1 cellular context compared by ENCODE assay signal in the genomic region with DNA sequence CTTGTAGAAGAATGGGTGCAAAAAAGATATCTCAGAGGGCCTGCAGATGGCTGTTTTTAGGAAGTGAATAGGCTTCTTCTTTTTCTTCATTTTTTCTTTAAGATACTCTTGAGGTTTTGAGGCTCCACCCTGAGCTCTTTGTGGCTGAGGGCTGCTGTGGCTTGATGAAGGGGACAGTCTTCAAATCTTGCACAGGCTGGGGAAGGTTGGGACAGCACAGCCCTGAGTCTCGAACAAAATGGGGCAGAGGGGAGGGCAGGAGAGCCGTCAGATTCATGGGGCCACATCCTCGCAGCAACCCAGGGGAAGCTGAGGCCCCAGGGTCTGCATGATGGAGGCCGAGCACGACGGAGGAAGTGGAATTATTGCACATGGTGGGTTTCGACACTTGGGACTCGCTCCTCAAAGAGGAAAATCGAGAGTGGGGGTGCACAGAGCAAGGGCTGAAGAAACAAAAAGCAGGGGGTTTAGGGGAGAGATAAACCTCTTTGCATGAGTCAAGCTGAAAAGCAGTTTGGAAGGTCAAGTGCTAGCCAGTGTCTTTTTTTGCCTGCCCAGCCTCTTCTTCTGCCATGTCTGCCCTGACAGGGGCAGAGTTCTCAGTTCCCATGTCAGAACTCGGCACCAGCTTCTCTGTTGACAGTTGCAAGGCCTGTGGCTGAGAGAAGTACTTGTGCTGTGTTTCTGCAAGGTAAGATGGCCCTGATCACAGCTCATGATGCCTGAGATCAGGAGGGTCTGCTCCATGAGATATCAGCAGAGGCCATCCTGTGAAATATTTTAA.
TF ChIP-seq lines count a peak whose summit lies in the region.

No MANE protein-coding gene starts in this region.

TF ChIP-seq in IMR-90, 13 proteins besides CTCF, POLR2A, EP300 and RAD21:
- TF ChIP-seq MXI1 (IDR thresholded peaks at IDR 0.05; ENCODE audit: borderline replicate concordance, low read depth, low read length) = no peak
- no peak for TF ChIP-seq BHLHE40 (IDR thresholded peaks at IDR 0.05; ENCODE audit: low read depth, low read length)
